In the genomic region with DNA sequence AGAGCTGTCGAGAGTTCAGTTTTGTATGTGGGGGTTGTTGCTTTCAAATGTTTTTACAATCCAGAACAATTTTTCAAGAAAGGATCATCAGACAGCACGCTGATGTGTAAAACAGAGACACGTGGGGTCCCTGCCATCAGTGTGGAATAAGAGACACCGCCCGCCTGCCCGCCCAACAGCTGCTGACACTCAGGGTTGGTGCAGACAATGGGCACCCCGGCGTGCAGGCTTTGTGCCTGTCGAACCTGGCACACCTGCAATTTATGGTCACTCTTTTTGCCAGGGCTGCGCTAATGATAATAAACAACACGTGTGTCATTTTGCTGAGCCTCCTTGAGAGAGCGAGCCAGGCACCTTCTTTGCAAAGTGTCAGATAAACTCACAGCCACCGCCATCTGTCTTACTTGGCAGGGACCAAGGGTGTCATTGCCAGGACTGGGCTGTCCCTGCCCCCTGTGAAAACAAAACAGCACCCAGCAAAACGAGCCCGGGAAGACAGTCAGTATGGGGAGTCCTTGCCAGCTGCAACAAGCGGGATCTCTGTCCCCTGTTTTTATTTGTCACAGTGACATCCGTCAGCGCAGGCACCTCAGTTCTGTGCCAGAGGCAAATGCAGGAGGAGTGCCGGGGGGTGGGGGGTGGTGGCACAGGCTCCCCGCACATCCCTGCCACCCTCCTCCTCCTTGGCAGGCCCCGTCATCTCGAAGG, we compare ENCODE assay signal across 12 cellular contexts.
DNase-seq lines count a peak whose midpoint lies in the region; ATAC-seq and TF ChIP-seq lines count a peak whose summit lies in the region.
"Had no signal": no experiment of that assay in that cellular context is flagged by ENCODE, and none has a peak within 500 bp of the region (broad histone marks: within the 10 kb centered on the region; RNA-seq: fewer than 3 reads in every experiment).

No MANE protein-coding gene starts in this region.

- POLR2A ChIA-PET in CD8-positive, alpha-beta T cell (lab: Charles Lee), result no interaction called here

- H3K4me3 ChIP-seq in CD8-positive, alpha-beta T cell (ENCODE audit: low read depth, low read length), result no peak overlapping the region
- H3K4me3 ChIP-seq: adrenal gland had no signal

- TF ChIP-seq CTCF in CD8-positive, alpha-beta T cell (IDR thresholded peaks at IDR 0.05), result no peak

- H3K27ac Mint-ChIP-seq in CD8-positive, alpha-beta T cell, result no peak overlapping the region
- no peak overlapping the region for H3K27ac Mint-ChIP-seq in activated naive CD8-positive, alpha-beta T cell treated with anti-CD3 and anti-CD28 coated beads, Interleukin-2, amount 50 U/mL, for 24 hours
- H3K27ac Mint-ChIP-seq: naive B cell; stimulated activated effector memory CD8-positive, alpha-beta T cell treated with anti-CD3 and anti-CD28 coated beads, Interleukin-12 subunit alpha, Interleukin-12 subunit beta, amount 100 ng/mL, for 72 hours had no signal

- H3K4me1 Mint-ChIP-seq in CD8-positive, alpha-beta T cell (ENCODE audit: low read depth), result no peaks in the 10 kb centered on the region
- no peaks in the 10 kb centered on the region for H3K4me1 Mint-ChIP-seq in activated naive CD8-positive, alpha-beta T cell treated with anti-CD3 and anti-CD28 coated beads, Interleukin-2, amount 50 U/mL, for 24 hours
- H3K4me1 Mint-ChIP-seq: naive B cell had no signal

- CTCF ChIA-PET in CD8-positive, alpha-beta T cell (lab: Charles Lee), result no interaction called here

- H3K27me3 Mint-ChIP-seq in CD8-positive, alpha-beta T cell (ENCODE audit: low read depth), result peaks cover 8% of the 10 kb centered on the region
- no peaks in the 10 kb centered on the region for H3K27me3 Mint-ChIP-seq in activated naive CD8-positive, alpha-beta T cell treated with anti-CD3 and anti-CD28 coated beads, Interleukin-2, amount 50 U/mL, for 24 hours

- ATAC-seq in CD8-positive, alpha-beta T cell, result no peak
- ATAC-seq in GM21619 (IDR thresholded peaks at IDR 0.05; ENCODE audit: unreplicated experiment), result no peak
- no peak for ATAC-seq in activated naive CD8-positive, alpha-beta T cell treated with anti-CD3 and anti-CD28 coated beads, Interleukin-2, amount 50 U/mL, for 24 hours
- ATAC-seq: stimulated activated effector memory CD8-positive, alpha-beta T cell treated with anti-CD3 and anti-CD28 coated beads, Interleukin-12 subunit alpha, Interleukin-12 subunit beta, amount 100 ng/mL, for 72 hours had no signal

- no peak overlapping the region for H3K4me3 Mint-ChIP-seq in CD8-positive, alpha-beta T cell
- H3K4me3 Mint-ChIP-seq in activated naive CD8-positive, alpha-beta T cell treated with anti-CD3 and anti-CD28 coated beads, Interleukin-2, amount 50 U/mL, for 24 hours, result no peak overlapping the region
- H3K4me3 Mint-ChIP-seq: naive B cell; stimulated activated effector memory CD8-positive, alpha-beta T cell treated with anti-CD3 and anti-CD28 coated beads, Interleukin-12 subunit alpha, Interleukin-12 subunit beta, amount 100 ng/mL, for 72 hours had no signal

- H3K27ac ChIP-seq in CD8-positive, alpha-beta T cell (ENCODE audit: low read depth, low read length), result no peak overlapping the region
- H3K27ac ChIP-seq: adrenal gland had no signal

- intact Hi-C loops in CD8-positive, alpha-beta T cell (cut with DNase I, micrococcal nuclease), result no loop called here

- no peaks in the 10 kb centered on the region for H3K9me3 Mint-ChIP-seq in CD8-positive, alpha-beta T cell
- peaks cover 4% of the 10 kb centered on the region for H3K9me3 Mint-ChIP-seq in activated naive CD8-positive, alpha-beta T cell treated with anti-CD3 and anti-CD28 coated beads, Interleukin-2, amount 50 U/mL, for 24 hours

- H3K4me1 ChIP-seq in CD8-positive, alpha-beta T cell (ENCODE audit: insufficient read depth, low read length), result no peaks in the 10 kb centered on the region
- H3K4me1 ChIP-seq: adrenal gland had no signal

- no peaks in the 10 kb centered on the region for H3K36me3 ChIP-seq in CD8-positive, alpha-beta T cell (ENCODE audit: insufficient read depth, low read length)
- H3K36me3 ChIP-seq: adrenal gland had no signal

- H3K9me3 ChIP-seq in CD8-positive, alpha-beta T cell (ENCODE audit: low read length), result no peaks in the 10 kb centered on the region
- H3K9me3 ChIP-seq: adrenal gland had no signal

- H3K36me3 Mint-ChIP-seq in CD8-positive, alpha-beta T cell, result no peaks in the 10 kb centered on the region
- no peaks in the 10 kb centered on the region for H3K36me3 Mint-ChIP-seq in activated naive CD8-positive, alpha-beta T cell treated with anti-CD3 and anti-CD28 coated beads, Interleukin-2, amount 50 U/mL, for 24 hours (ENCODE audit: low read depth)
- H3K36me3 Mint-ChIP-seq: naive B cell; stimulated activated effector memory CD8-positive, alpha-beta T cell treated with anti-CD3 and anti-CD28 coated beads, Interleukin-12 subunit alpha, Interleukin-12 subunit beta, amount 100 ng/mL, for 72 hours had no signal

- no peaks in the 10 kb centered on the region for H3K27me3 ChIP-seq in CD8-positive, alpha-beta T cell (ENCODE audit: insufficient read depth, low read length)

- peak; percentile 92 for DNase-seq in Ammon's horn (ENCODE audit: low spot score)
- peak; percentile 79 for DNase-seq in NCI-H128 (lab: John Stamatoyannopoulos, UW; ENCODE audit: unreplicated experiment)
- peak; percentile 95 for DNase-seq in NCI-H69 (lab: John Stamatoyannopoulos, UW)
- DNase-seq in hypothalamus (lab: John Stamatoyannopoulos, UW), result peak in 44 of 51 donors; percentile 21 to 92 (median 74)
- no peak for DNase-seq in CD8-positive, alpha-beta T cell
- DNase-seq in stimulated activated CD4-positive, alpha-beta T cell treated with anti-CD3 and anti-CD28 coated beads, Interleukin-15, amount 100 ng/mL, for 24 hours, result no peak
- no peak for DNase-seq in activated naive CD8-positive, alpha-beta T cell treated with anti-CD3 and anti-CD28 coated beads, Interleukin-2, amount 50 U/mL, for 24 hours
- DNase-seq: adrenal gland, KG1, naive B cell had no signal

Comparison
In these comparisons a context has a peak if more than half of its experiments do, and no peak if none do; other contexts are left out.
1. DNase-seq: peak in Ammon's horn (single experiment), NCI-H128 (single experiment), NCI-H69 (single experiment) and hypothalamus (44 of 51); none in CD8-positive, alpha-beta T cell (0 of 7), stimulated activated CD4-positive, alpha-beta T cell treated with anti-CD3 and anti-CD28 coated beads, Interleukin-15, amount 100 ng/mL, for 24 hours (single experiment) and activated naive CD8-positive, alpha-beta T cell treated with anti-CD3 and anti-CD28 coated beads, Interleukin-2, amount 50 U/mL, for 24 hours (single experiment).